1 cellular context compared by ENCODE assay signal in genomic region chr2:215032153-215032552, GRCh38.
TF ChIP-seq lines count a peak whose summit lies in the region.

No MANE protein-coding gene starts in this region.

TF ChIP-seq in SK-N-SH treated with all-trans-retinoic acid at 6 μM for 48 hours, 23 proteins besides CTCF, POLR2A, EP300 and RAD21 (continued from another document):
- TF ChIP-seq CSRNP3 (CRISPR knock-in tag; IDR thresholded peaks at IDR 0.05) (peak; percentile 89; the same call in 1 of the 2 replicates), ZNF565 (CRISPR knock-in tag; conservative IDR thresholded peaks at IDR 0.05; ENCODE audit: low read depth) (0 out of 2 replicates have a peak, but pooled peaks have one; percentile 15), ISL1 (CRISPR knock-in tag; IDR thresholded peaks at IDR 0.05) (no peak), GLIS3 (CRISPR knock-in tag; IDR thresholded peaks at IDR 0.05) (no peak), OSR1 (CRISPR knock-in tag; IDR thresholded peaks at IDR 0.05) (no peak), CREB5 (CRISPR knock-in tag; IDR thresholded peaks at IDR 0.05; ENCODE audit: low read depth) (no peak; the same call in 1 of the 2 replicates)
